Comparison of ENCODE assay signal across 12 cellular contexts in genomic region chr1:246280551-246280950, GRCh38.
DNase-seq lines count a peak whose midpoint lies in the region; ATAC-seq, FAIRE-seq and TF ChIP-seq lines count a peak whose summit lies in the region.
"Had no signal": no experiment of that assay in that cellular context is flagged by ENCODE, and none has a peak within 500 bp of the region (broad histone marks: within the 10 kb centered on the region; RNA-seq: fewer than 3 reads in every experiment).

No MANE protein-coding gene starts in this region.

- H2AFZ ChIP-seq in K562 (ENCODE audit: low read depth, low read length) = no peak overlapping the region
- no peak overlapping the region for H2AFZ ChIP-seq in trophoblast cell (ENCODE audit: insufficient read depth, low read length, poor library complexity)

- no peak for TF ChIP-seq POLR2A in K562 (conservative IDR thresholded peaks at IDR 0.05)

- peak; percentile 86 for ATAC-seq in K562
- no peak for ATAC-seq in HG02678 (IDR thresholded peaks at IDR 0.05; ENCODE audit: unreplicated experiment)
- ATAC-seq: body of pancreas; naive thymus-derived CD4-positive, alpha-beta T cell had no signal

- H3K9ac ChIP-seq in K562 (ENCODE audit: insufficient read depth in 1 of 2, low read depth in 2 of 2, low read length in 2 of 2) = no peak overlapping the region
- H3K9ac ChIP-seq in trophoblast cell (ENCODE audit: low read length) = no peak overlapping the region
- H3K9ac ChIP-seq: BLaER1 treated with 17β-estradiol and CSF1 and Interleukin-3, amounts not matched to agents 10 nM and 100 nM had no signal

- H3K9me3 ChIP-seq in K562 (replicated peaks; ENCODE audit: control insufficient read depth, insufficient read depth, low read depth, low read length) (no peaks in the 10 kb centered on the region), trophoblast cell (ENCODE audit: insufficient read depth, low read depth, low read length) (no peaks in the 10 kb centered on the region)
- H3K9me3 ChIP-seq: BLaER1 treated with 17β-estradiol and CSF1 and Interleukin-3, amounts not matched to agents 10 nM and 100 nM; body of pancreas; thoracic aorta had no signal

- no peak overlapping the region for H2AK5ac ChIP-seq in trophoblast cell (ENCODE audit: low read length)

- peak; percentile 93 to 96 for TF ChIP-seq RAD21 in K562 (CRISPR knock-in tag; conservative IDR thresholded peaks at IDR 0.05 in 1 of 2, IDR thresholded peaks at IDR 0.05 in 1 of 2)

- no peak for TF ChIP-seq EP300 in K562 (IDR thresholded peaks at IDR 0.05; ENCODE audit: low read length)

- H3K27ac ChIP-seq in K562 (ENCODE audit: extremely low read depth, low read depth, low read length) (no peak overlapping the region), trophoblast cell (ENCODE audit: low read depth, low read length) (no peak overlapping the region)
- H3K27ac ChIP-seq: BLaER1 treated with 17β-estradiol and CSF1 and Interleukin-3, amounts not matched to agents 10 nM and 100 nM; body of pancreas; thoracic aorta had no signal

- H3K36me3 ChIP-seq in K562 (ENCODE audit: control insufficient read depth, insufficient read depth, low read length) (no peaks in the 10 kb centered on the region), trophoblast cell (ENCODE audit: control insufficient read depth in 1 of 2, insufficient read depth in 2 of 2, low read length in 2 of 2) (no peaks in the 10 kb centered on the region)
- H3K36me3 ChIP-seq: thoracic aorta had no signal

- H3K79me2 ChIP-seq in K562 (ENCODE audit: control insufficient read depth, insufficient read depth, low read length) (no peaks in the 10 kb centered on the region), trophoblast cell (ENCODE audit: control insufficient read depth, insufficient read depth, low read length, poor library complexity) (peaks cover 2% of the 10 kb centered on the region)

- WGBS in K562 (ENCODE audit: insufficient coverage, low coverage, missing lambda C conversion rate) = 63% methylated on average over 3 of the region's 3 CpGs
- WGBS in trophoblast cell (ENCODE audit: extremely low coverage, insufficient coverage, insufficient read length) = no CpG with 5 or more reads among the region's 3 CpGs

- no peaks in the 10 kb centered on the region; a peak in 3 of 5 replicates for H3K4me1 ChIP-seq in K562 (replicated peaks in 1 of 2; ENCODE audit: control insufficient read depth in 2 of 2, insufficient read depth in 2 of 2, low read length in 2 of 2)
- H3K4me1 ChIP-seq in trophoblast cell (ENCODE audit: control insufficient read depth in 1 of 2, insufficient read depth in 2 of 2, low read length in 2 of 2) = peaks cover 5 to 6% of the 10 kb centered on the region in 2 experiments
- H3K4me1 ChIP-seq: body of pancreas had no signal

- no TSS peak for BruUV-seq in K562 (replicated peaks; lab: Mats Ljungman, UMichigan)

- DNase-seq in NCI-H1417 (lab: John Stamatoyannopoulos, UW) (peak in 2 of 3 experiments; percentile 31 to 68), NCI-H1417 treated with DMSO at 0.1 percent for 48 hours (lab: John Stamatoyannopoulos, UW) (no peak), NCI-H1436 (lab: John Stamatoyannopoulos, UW) (peak; percentile 19), K562 (ENCODE audit: extremely low read depth in 1 of 4, low spot score in 3 of 4) (peak in 1 of 4 experiments; percentile 58), trophoblast cell (peak in 1 of 2 donors; percentile 54), 8988T (no peak), GM19239 (ENCODE audit: insufficient read length, low spot score) (no peak)
- DNase-seq: body of pancreas; naive thymus-derived CD4-positive, alpha-beta T cell had no signal

- no peak overlapping the region for H3K4me2 ChIP-seq in K562 (ENCODE audit: insufficient read depth, low read length)
- H3K4me2 ChIP-seq in trophoblast cell (ENCODE audit: low read length) = no peak overlapping the region
- H3K4me2 ChIP-seq: BLaER1 treated with 17β-estradiol and CSF1 and Interleukin-3, amounts not matched to agents 10 nM and 100 nM had no signal

- H4K8ac ChIP-seq in trophoblast cell (ENCODE audit: low read depth, low read length) = no peak overlapping the region

- no peaks in the 10 kb centered on the region for H3K9me1 ChIP-seq in K562 (ENCODE audit: control insufficient read depth, insufficient read depth, low read length)

- FAIRE-seq in K562 (lab: Jason Lieb, UNC) = no peak
- FAIRE-seq in GM19239 (lab: Jason Lieb, UNC) = no peak

- no peak overlapping the region for H2BK120ac ChIP-seq in trophoblast cell (ENCODE audit: insufficient read depth, low read length, poor library complexity)

- H3K18ac ChIP-seq in trophoblast cell (ENCODE audit: low read length) = no peak overlapping the region

- H3K79me1 ChIP-seq in trophoblast cell (ENCODE audit: low read length) = peaks cover 5% of the 10 kb centered on the region

- H3K4me3 ChIP-seq in K562 (no peak overlapping the region), trophoblast cell (ENCODE audit: low read depth, low read length) (no peak overlapping the region)
- H3K4me3 ChIP-seq: BLaER1 treated with 17β-estradiol and CSF1 and Interleukin-3, amounts not matched to agents 10 nM and 100 nM; body of pancreas; thoracic aorta had no signal

- H3K27me3 ChIP-seq in K562 (ENCODE audit: control insufficient read depth in 2 of 2, insufficient read depth in 2 of 2, low read length in 2 of 2) (no peaks in the 10 kb centered on the region), trophoblast cell (ENCODE audit: insufficient read depth, low read length) (no peaks in the 10 kb centered on the region)
- H3K27me3 ChIP-seq: BLaER1 treated with 17β-estradiol and CSF1 and Interleukin-3, amounts not matched to agents 10 nM and 100 nM; body of pancreas had no signal

- in situ Hi-C loops in K562 (cut with MboI) = loop anchor here (25.0 kb wide), 1 partner anchor 268 kb away; no protein-coding TSS in a partner anchor

- no peaks in the 10 kb centered on the region for H4K20me1 ChIP-seq in K562 (replicated peaks; ENCODE audit: control insufficient read depth, insufficient read depth, low read length)
- H4K20me1 ChIP-seq: BLaER1 treated with 17β-estradiol and CSF1 and Interleukin-3, amounts not matched to agents 10 nM and 100 nM had no signal

- no peak overlapping the region for H2BK12ac ChIP-seq in trophoblast cell (ENCODE audit: low read length)

- no peak overlapping the region for H2BK5ac ChIP-seq in trophoblast cell (ENCODE audit: low read depth, low read length, poor library complexity)

- H3K4ac ChIP-seq in trophoblast cell (ENCODE audit: low read depth, low read length) = no peak overlapping the region

- peak overlapping the region; percentile 47 for H4K91ac ChIP-seq in trophoblast cell (ENCODE audit: low read depth, low read length)

- peak; percentile 36 to 75 (median 59); a peak in 5 of 6 replicates for TF ChIP-seq CTCF in K562 (IDR thresholded peaks at IDR 0.05 in 2 of 3, conservative IDR thresholded peaks at IDR 0.05 in 1 of 3; ENCODE audit: insufficient read depth in 2 of 3, low read depth in 1 of 3, low read length in 3 of 3)

- no peak overlapping the region for H4K12ac ChIP-seq in trophoblast cell (ENCODE audit: low read depth, low read length)

- CTCF ChIA-PET in K562 (lab: Yijun Ruan, JAX; ENCODE audit: low intra/inter-chr PET ratio) = interaction anchor here (0.6 to 3.2 kb wide), 2 partner anchors 211 to 267 kb away, joined by 3 to 33 read pairs; no protein-coding TSS in a partner anchor

- POLR2A ChIA-PET in K562 (lab: Yijun Ruan, JAX) = interaction anchor here (0.6 kb wide), 2 partner anchors 373 to 1461 kb away, joined by 3 read pairs; no protein-coding TSS in a partner anchor

- no peak overlapping the region for H3K14ac ChIP-seq in trophoblast cell (ENCODE audit: low read length)

- intact Hi-C loops in K562 (cut with micrococcal nuclease) = loop anchor here (1.0 to 10.0 kb wide), 5 partner anchors 170 to 1126 kb away; partner anchors contain the start of gene KIF26B

- H3K23ac ChIP-seq in trophoblast cell (ENCODE audit: low read length) = no peak overlapping the region

TF ChIP-seq in K562, 482 proteins besides CTCF, POLR2A, EP300 and RAD21:
- TF ChIP-seq ARID3A (IDR thresholded peaks at IDR 0.05; ENCODE audit: borderline replicate concordance, low read depth, low read length) (0 out of 2 replicates have a peak, but pooled peaks have one; percentile 18), ARID2 (IDR thresholded peaks at IDR 0.05) (0 out of 2 replicates have a peak, but pooled peaks have one; percentile 57), ZNF384 (IDR thresholded peaks at IDR 0.05; ENCODE audit: low read depth, low read length) (peak; percentile 88), PPARD (CRISPR knock-in tag; IDR thresholded peaks at IDR 0.05) (no peak), ZNF780A (CRISPR knock-in tag; IDR thresholded peaks at IDR 0.05) (no peak), SAP30 (IDR thresholded peaks at IDR 0.05; ENCODE audit: borderline replicate concordance, insufficient read depth, low read depth, low read length, poor library complexity, severe bottlenecking) (no peak), SMC3 (conservative IDR thresholded peaks at IDR 0.05; ENCODE audit: insufficient read depth, low read depth, low read length) (peak; percentile 50), DEAF1 (CRISPR knock-in tag; IDR thresholded peaks at IDR 0.05) (peak; percentile 91)

Comparison
In these comparisons a context has a peak if more than half of its experiments do, and no peak if none do; other contexts are left out.
1. DNase-seq: peak in NCI-H1417 (2 of 3) and NCI-H1436 (single experiment); none in NCI-H1417 treated with DMSO at 0.1 percent for 48 hours (single experiment), 8988T (single experiment) and GM19239 (single experiment).